ENCODE assay signal across 8 cellular contexts in genomic region chr16:48611329-48612137, GRCh38. TPM values are rescaled to one million over a fixed set of nuclear protein-coding genes. Genes with fewer than 3 reads are reported as not detected.
DNase-seq lines count a peak whose midpoint lies in the region; ATAC-seq and TF ChIP-seq lines count a peak whose summit lies in the region.

No MANE protein-coding gene starts in this region.

- no peak overlapping the region for H4K8ac ChIP-seq in neuronal stem cell (ENCODE audit: low read depth, low read length)

- no peak for DNase-seq in Karpas-422
- DNase-seq in activated CD8-positive, alpha-beta memory T cell treated with anti-CD3 and anti-CD28 coated beads for 1 hour (ENCODE audit: extremely low read depth in 1 of 2, low read depth in 1 of 2) = peak; percentile 51 to 65
- DNase-seq in glutamatergic neuron = no peak
- peak; percentile 24 to 66 for DNase-seq in stimulated activated CD4-positive, alpha-beta T cell treated with anti-CD3 and anti-CD28 coated beads, Interleukin-4, amount 100 ng/mL, for 4 hours
- no peak for DNase-seq in neuronal stem cell (ENCODE audit: low spot score)
- no peak for DNase-seq in NCI-H446 (lab: John Stamatoyannopoulos, UW)

- no peak overlapping the region for H3K18ac ChIP-seq in neuronal stem cell (ENCODE audit: low read length)

- H3K9ac ChIP-seq in Karpas-422 (ENCODE audit: low read length) (peak overlapping the region; percentile 58), neuronal stem cell (ENCODE audit: low read depth, low read length, poor library complexity) (no peak overlapping the region)

- peak; percentile 35 for ATAC-seq in GM18498 (IDR thresholded peaks at IDR 0.05; ENCODE audit: unreplicated experiment)
- ATAC-seq in HG03520 (IDR thresholded peaks at IDR 0.05; ENCODE audit: unreplicated experiment) = no peak

- H3K9me2 ChIP-seq in Karpas-422 (replicated peaks; ENCODE audit: insufficient read depth, low read length) = no peaks in the 10 kb centered on the region

- peaks cover 31% of the 10 kb centered on the region for H3K4me1 ChIP-seq in Karpas-422 (ENCODE audit: low read length)
- peaks cover 2 to 6% of the 10 kb centered on the region in 2 donors for H3K4me1 ChIP-seq in neuronal stem cell (ENCODE audit: control insufficient read depth in 2 of 2, insufficient read depth in 1 of 2, low read depth in 1 of 2, low read length in 2 of 2)

- WGBS in neuronal stem cell (ENCODE audit: extremely low coverage in 2 of 2, insufficient read length in 2 of 2, insufficient replicate concordance in 1 of 2), 2 donors = no CpG with 5 or more reads among the region's 5 CpGs

- no peak overlapping the region for H2BK5ac ChIP-seq in neuronal stem cell (ENCODE audit: low read length)

- H3K27ac ChIP-seq in Karpas-422 (ENCODE audit: low read length) = no peak overlapping the region
- H3K27ac ChIP-seq in neuronal stem cell (replicated peaks; ENCODE audit: low read length) = no peak overlapping the region

- TF ChIP-seq CTCF in glutamatergic neuron (IDR thresholded peaks at IDR 0.05; ENCODE audit: partially characterized antibody, unreplicated experiment) = no peak

- H3K4me3 ChIP-seq in Karpas-422 (ENCODE audit: low read length) (peak overlapping the region; percentile 62), neuronal stem cell (ENCODE audit: low read length in 2 of 2) (no peak overlapping the region)

- H3K27me3 ChIP-seq in Karpas-422 (ENCODE audit: low read length) = no peaks in the 10 kb centered on the region
- peaks cover 0 to 2% (median 0%) of the 10 kb centered on the region in 3 experiments for H3K27me3 ChIP-seq in neuronal stem cell (ENCODE audit: control insufficient read depth in 3 of 3, insufficient read depth in 3 of 3, low read depth in 1 of 3, low read length in 3 of 3)

- H3K14ac ChIP-seq in neuronal stem cell (ENCODE audit: low read length) = no peak overlapping the region

- peaks cover 4% of the 10 kb centered on the region for H3K36me3 Mint-ChIP-seq in glutamatergic neuron (ENCODE audit: unreplicated experiment)

- no peaks in the 10 kb centered on the region for H3K9me3 ChIP-seq in Karpas-422 (ENCODE audit: low read length)
- H3K9me3 ChIP-seq in neuronal stem cell (replicated peaks in 1 of 2; ENCODE audit: control insufficient read depth in 2 of 2, insufficient read depth in 1 of 2, low read depth in 1 of 2, low read length in 2 of 2) = peaks cover 0 to 13% of the 10 kb centered on the region in 2 donors

- H2BK15ac ChIP-seq in neuronal stem cell (ENCODE audit: low read length) = no peak overlapping the region

- H2AK5ac ChIP-seq in neuronal stem cell (ENCODE audit: low read depth, low read length) = no peak overlapping the region

- H2BK120ac ChIP-seq in neuronal stem cell (ENCODE audit: low read depth, low read length) = no peak overlapping the region

- no peak overlapping the region for H3K23ac ChIP-seq in neuronal stem cell (ENCODE audit: low read depth, low read length, poor library complexity)

- H2BK12ac ChIP-seq in neuronal stem cell (ENCODE audit: low read length) = no peak overlapping the region

- H3K27ac Mint-ChIP-seq in glutamatergic neuron (ENCODE audit: unreplicated experiment) = peak overlapping the region; percentile 65

- H4K91ac ChIP-seq in neuronal stem cell (ENCODE audit: low read depth, low read length, poor library complexity) = no peak overlapping the region

- peak overlapping the region; percentile 66 for H3K4me3 Mint-ChIP-seq in glutamatergic neuron (ENCODE audit: unreplicated experiment)

- no peak overlapping the region for H3K4ac ChIP-seq in neuronal stem cell (ENCODE audit: low read length)

- H3K79me2 ChIP-seq in Karpas-422 (ENCODE audit: low read length) = peaks cover 36% of the 10 kb centered on the region

- H3K4me2 ChIP-seq in Karpas-422 (ENCODE audit: low read depth, low read length, poor library complexity, severe bottlenecking) = peak overlapping the region; percentile 74
- H3K4me2 ChIP-seq in neuronal stem cell (ENCODE audit: insufficient read depth, low read length, poor library complexity, severe bottlenecking) = no peak overlapping the region

- H3K9me3 Mint-ChIP-seq in glutamatergic neuron (ENCODE audit: unreplicated experiment) = peaks cover 16% of the 10 kb centered on the region

- peaks cover 7% of the 10 kb centered on the region for H3K4me1 Mint-ChIP-seq in glutamatergic neuron (ENCODE audit: low read depth, unreplicated experiment)

- H4K20me1 ChIP-seq in Karpas-422 (ENCODE audit: insufficient read depth, low read depth, low read length) = no peaks in the 10 kb centered on the region; the same call in 1 of the 2 replicates

- peaks cover 5% of the 10 kb centered on the region for H3K27me3 Mint-ChIP-seq in glutamatergic neuron (ENCODE audit: unreplicated experiment)

- 0 out of 2 replicates have a peak, but pooled peaks cover 4% of the 10 kb centered on the region for H3K36me3 ChIP-seq in Karpas-422 (ENCODE audit: insufficient read depth, low read length)
- H3K36me3 ChIP-seq in neuronal stem cell (replicated peaks in 1 of 2; ENCODE audit: control insufficient read depth in 2 of 2, insufficient read depth in 2 of 2, low read length in 2 of 2) = peaks cover 0 to 21% of the 10 kb centered on the region in 2 donors

- H3K79me1 ChIP-seq in neuronal stem cell (ENCODE audit: low read depth, low read length) = peaks cover 8% of the 10 kb centered on the region

- no peak overlapping the region for H2AFZ ChIP-seq in Karpas-422 (ENCODE audit: low read length)
- no peak overlapping the region for H2AFZ ChIP-seq in neuronal stem cell (ENCODE audit: low read length)

RNA-seq across cellular contexts. Expression of gene N4BP1, which starts 1.6 kb away (rescaled TPM):
- 11.1 and 33.5 TPM in 2 replicates for total RNA-seq in Karpas-422 (2014; rRNA removed; shearing (Covaris generic); ENCODE audit: low replicate concordance)
- total RNA-seq in glutamatergic neuron (ENCODE audit: unreplicated experiment) = 45.7 TPM
- polyA plus RNA-seq in neuronal stem cell (2013, experiment 1 of 2) = 16.8 TPM
- polyA plus RNA-seq in neuronal stem cell (2013, experiment 2 of 2) = 18.2 TPM

Comparison
In these comparisons a context has a peak if more than half of its experiments do, and no peak if none do; other contexts are left out.
1. DNase-seq: peak in activated CD8-positive, alpha-beta memory T cell treated with anti-CD3 and anti-CD28 coated beads for 1 hour (2 of 2) and stimulated activated CD4-positive, alpha-beta T cell treated with anti-CD3 and anti-CD28 coated beads, Interleukin-4, amount 100 ng/mL, for 4 hours (2 of 2); none in Karpas-422 (single experiment), glutamatergic neuron (single experiment), neuronal stem cell (single experiment) and NCI-H446 (0 of 2).